1 cellular context compared by ENCODE assay signal in genomic region chr12:121611306-121611705, GRCh38.
TF ChIP-seq lines count a peak whose summit lies in the region.

No MANE protein-coding gene starts in this region.

TF ChIP-seq in K562, 482 proteins besides CTCF, POLR2A, EP300 and RAD21 (continued from another document):
- TF ChIP-seq KAT7 (CRISPR knock-in tag; IDR thresholded peaks at IDR 0.05; ENCODE audit: borderline replicate concordance) (no peak), TCF7 (IDR thresholded peaks at IDR 0.05; ENCODE audit: borderline replicate concordance) (no peak), HOXB6 (CRISPR knock-in tag; IDR thresholded peaks at IDR 0.05; ENCODE audit: borderline replicate concordance) (no peak), HDAC3 (IDR thresholded peaks at IDR 0.05; ENCODE audit: borderline replicate concordance, partially characterized antibody) (no peak), TSC22D4 (tag; IDR thresholded peaks at IDR 0.05) (no peak), LCOR (CRISPR knock-in tag; IDR thresholded peaks at IDR 0.05) (no peak), RFX5 (IDR thresholded peaks at IDR 0.05; ENCODE audit: low read depth, low read length) (no peak), TRIM25 (IDR thresholded peaks at IDR 0.05; ENCODE audit: borderline replicate concordance) (no peak), NR4A1 (CRISPR knock-in tag; IDR thresholded peaks at IDR 0.05) (no peak), NR4A1 (tag; IDR thresholded peaks at IDR 0.05) (no peak), ZBTB8A (IDR thresholded peaks at IDR 0.05; ENCODE audit: partially characterized antibody) (no peak), MIER1 (IDR thresholded peaks at IDR 0.05; ENCODE audit: low read depth) (no peak), ZNF699 (CRISPR knock-in tag; IDR thresholded peaks at IDR 0.05; ENCODE audit: insufficient replicate concordance) (no peak), BCL6 (CRISPR knock-in tag; IDR thresholded peaks at IDR 0.05) (no peak), EGR1 (conservative IDR thresholded peaks at IDR 0.05) (no peak), MEIS2 (IDR thresholded peaks at IDR 0.05; ENCODE audit: partially characterized antibody) (no peak), CBX8 (IDR thresholded peaks at IDR 0.05; ENCODE audit: borderline replicate concordance, extremely low read depth, low read depth, low read length, poor library complexity, severe bottlenecking) (no peak), ZNF384 (IDR thresholded peaks at IDR 0.05; ENCODE audit: low read depth, low read length) (no peak), MCM7 (IDR thresholded peaks at IDR 0.05) (no peak), SP1 (CRISPR knock-in tag; IDR thresholded peaks at IDR 0.05) (no peak)
TF ChIP-seq in K562: peak in this region for 0.
